21 cellular contexts compared by ENCODE assay signal in genomic region chr3:15771444-15771843, GRCh38. TPM values are rescaled to one million over a fixed set of nuclear protein-coding genes. Genes with fewer than 3 reads are reported as not detected.
DNase-seq lines count a peak whose midpoint lies in the region; ATAC-seq and TF ChIP-seq lines count a peak whose summit lies in the region.
"Had no signal": no experiment of that assay in that cellular context is flagged by ENCODE, and none has a peak within 500 bp of the region (broad histone marks: within the 10 kb centered on the region; RNA-seq: fewer than 3 reads in every experiment).

No MANE protein-coding gene starts in this region.

- intact Hi-C loops in natural killer cell (cut with micrococcal nuclease) = no loop called here
- intact Hi-C loops in right lobe of liver (cut with DNase I) = no loop called here

- WGBS in right lobe of liver (ENCODE audit: insufficient coverage, low coverage, low lambda C conversion rate, missing lambda C conversion rate) = 19% methylated on average over 1 of the region's 1 CpG

- ATAC-seq in natural killer cell treated with Interleukin-12 subunit alpha and Interleukin-12 subunit beta and Interleukin-15 and Interleukin-18, amount 100 ng/mL, for 72 hours = no peak
- ATAC-seq in natural killer cell (no peak), RWPE2 (ENCODE audit: low read depth) (no peak), right lobe of liver (peak in 3 of 4 donors; percentile 23 to 64 (median 36))
- ATAC-seq: K562 had no signal

- peak overlapping the region; percentile 95 for H3K27ac ChIP-seq in RWPE2 (ENCODE audit: poor library complexity, severe bottlenecking)
- peak overlapping the region in 2 of 3 donors; percentile 31 to 61 for H3K27ac ChIP-seq in right lobe of liver
- H3K27ac ChIP-seq: SJCRH30 had no signal

- no peaks in the 10 kb centered on the region for H3K9me3 Mint-ChIP-seq in natural killer cell treated with Interleukin-12 subunit alpha and Interleukin-12 subunit beta and Interleukin-15 and Interleukin-18, amount 100 ng/mL, for 72 hours
- H3K9me3 Mint-ChIP-seq in natural killer cell = no peaks in the 10 kb centered on the region
- H3K9me3 Mint-ChIP-seq: CD4-positive, CD25-positive, alpha-beta regulatory T cell; HFFc6 had no signal

- H3K27ac Mint-ChIP-seq in natural killer cell treated with Interleukin-12 subunit alpha and Interleukin-12 subunit beta and Interleukin-15 and Interleukin-18, amount 100 ng/mL, for 72 hours = peak overlapping the region; percentile 38 to 85
- H3K27ac Mint-ChIP-seq in natural killer cell = peak overlapping the region in 1 of 2 donors; percentile 14
- H3K27ac Mint-ChIP-seq: CD4-positive, CD25-positive, alpha-beta regulatory T cell had no signal

- H3K4me1 ChIP-seq in RWPE2 (ENCODE audit: insufficient read depth, poor library complexity, severe bottlenecking) (peaks cover 41% of the 10 kb centered on the region), right lobe of liver (peaks cover 0 to 27% (median 6%) of the 10 kb centered on the region in 4 donors)

- H3K4me1 Mint-ChIP-seq in natural killer cell treated with Interleukin-12 subunit alpha and Interleukin-12 subunit beta and Interleukin-15 and Interleukin-18, amount 100 ng/mL, for 72 hours (ENCODE audit: low read depth in 2 of 2) = peaks cover 41 to 58% of the 10 kb centered on the region in 2 donors
- H3K4me1 Mint-ChIP-seq in natural killer cell = peaks cover 11 to 64% of the 10 kb centered on the region in 2 donors

- peaks cover 13% of the 10 kb centered on the region for H3K36me3 Mint-ChIP-seq in natural killer cell treated with Interleukin-12 subunit alpha and Interleukin-12 subunit beta and Interleukin-15 and Interleukin-18, amount 100 ng/mL, for 72 hours
- no peaks in the 10 kb centered on the region for H3K36me3 Mint-ChIP-seq in natural killer cell

- DNase-seq in natural killer cell treated with Interleukin-12 subunit alpha and Interleukin-12 subunit beta and Interleukin-15 and Interleukin-18, amount 100 ng/mL, for 72 hours (ENCODE audit: low spot score) = no peak
- no peak for DNase-seq in natural killer cell
- no peak for DNase-seq in RWPE2 (ENCODE audit: low spot score)
- DNase-seq in right lobe of liver = no peak
- DNase-seq in NCI-H187 treated with DMSO at 0.1 percent for 48 hours (lab: John Stamatoyannopoulos, UW) = no peak
- DNase-seq in medulla oblongata (ENCODE audit: extremely low spot score) = no peak
- no peak for DNase-seq in T-helper 1 cell
- DNase-seq: CD4-positive, CD25-positive, alpha-beta regulatory T cell; DMS79; H7; HFFc6; MM.1S; NCI-H1092; NCI-H1436 treated with DMSO at 0.1 percent for 48 hours; NCI-H2029; NCI-H226; NCI-H510A treated with DMSO at 0.1 percent for 48 hours; NCI-H748 treated with DMSO at 0.1 percent for 48 hours; NK-92 treated with Interleukin-12 subunit alpha and Interleukin-12 subunit beta, amount 100 ng/mL, for 24 hours; SJCRH30 had no signal

- H3K27me3 ChIP-seq in RWPE2 (ENCODE audit: insufficient read depth, poor library complexity, severe bottlenecking) (no peaks in the 10 kb centered on the region), right lobe of liver (no peaks in the 10 kb centered on the region)
- H3K27me3 ChIP-seq: SJCRH30 had no signal

- H3K27me3 Mint-ChIP-seq in natural killer cell treated with Interleukin-12 subunit alpha and Interleukin-12 subunit beta and Interleukin-15 and Interleukin-18, amount 100 ng/mL, for 72 hours = no peaks in the 10 kb centered on the region
- no peaks in the 10 kb centered on the region for H3K27me3 Mint-ChIP-seq in natural killer cell (ENCODE audit: low read depth in 2 of 2)
- H3K27me3 Mint-ChIP-seq: CD4-positive, CD25-positive, alpha-beta regulatory T cell had no signal

- H3K36me3 ChIP-seq in RWPE2 (ENCODE audit: low read depth) = peaks cover 23% of the 10 kb centered on the region
- H3K36me3 ChIP-seq in right lobe of liver = no peaks in the 10 kb centered on the region

- TF ChIP-seq CTCF in natural killer cell (IDR thresholded peaks at IDR 0.05) (no peak), RWPE2 (IDR thresholded peaks at IDR 0.05; ENCODE audit: poor library complexity, severe bottlenecking) (no peak), right lobe of liver (IDR thresholded peaks at IDR 0.05) (no peak)

- H3K9me3 ChIP-seq in RWPE2 (ENCODE audit: severe bottlenecking) (no peaks in the 10 kb centered on the region), right lobe of liver (no peaks in the 10 kb centered on the region)
- H3K9me3 ChIP-seq: SJCRH30 had no signal

- H3K4me3 ChIP-seq in RWPE2 (ENCODE audit: severe bottlenecking) (no peak overlapping the region), right lobe of liver (no peak overlapping the region)
- H3K4me3 ChIP-seq: K562, SJCRH30 had no signal

- peak; percentile 52 for TF ChIP-seq POLR2A in right lobe of liver (IDR thresholded peaks at IDR 0.05)

- H3K4me3 Mint-ChIP-seq in natural killer cell treated with Interleukin-12 subunit alpha and Interleukin-12 subunit beta and Interleukin-15 and Interleukin-18, amount 100 ng/mL, for 72 hours = no peak overlapping the region
- H3K4me3 Mint-ChIP-seq in natural killer cell = no peak overlapping the region
- H3K4me3 Mint-ChIP-seq: CD4-positive, CD25-positive, alpha-beta regulatory T cell; HFFc6 had no signal

RNA-seq across cellular contexts. Expression of gene ANKRD28, which starts 26.3 kb away (rescaled TPM):
- total RNA-seq in natural killer cell treated with Interleukin-12 subunit alpha and Interleukin-12 subunit beta and Interleukin-15 and Interleukin-18, amount 100 ng/mL, for 72 hours = 10 to 100 TPM; 29.3 to 50.0 TPM
- total RNA-seq in natural killer cell (10 to 100 TPM; 58.0 to 99.7 (median 91.7) TPM), right lobe of liver (10 to 100 TPM; 16.4 to 32.2 (median 25.7) TPM)

Comparison
In these comparisons a context has a peak if more than half of its experiments do, and no peak if none do; other contexts are left out.
1. ATAC-seq: peak in right lobe of liver (3 of 4); none in natural killer cell treated with Interleukin-12 subunit alpha and Interleukin-12 subunit beta and Interleukin-15 and Interleukin-18, amount 100 ng/mL, for 72 hours (0 of 2), natural killer cell (0 of 3) and RWPE2 (single experiment).